1 cellular context compared by ENCODE assay signal in genomic region chr9:131701434-131701781, GRCh38.
A peak's percentile ranks its signal among the peaks of the same experiment; 100 is the strongest.
TF ChIP-seq lines count a peak whose summit lies in the region.

No MANE protein-coding gene starts in this region.

TF ChIP-seq in H1, 55 proteins besides CTCF, POLR2A, EP300 and RAD21:
- TF ChIP-seq SAP30 (IDR thresholded peaks at IDR 0.05; ENCODE audit: insufficient read depth, insufficient replicate concordance, low read length) = no peak
- TF ChIP-seq CEBPB (IDR thresholded peaks at IDR 0.05; ENCODE audit: low read depth, low read length) = peak; percentile 24; the same call in 1 of the 2 replicates
- TF ChIP-seq RNF2 (IDR thresholded peaks at IDR 0.05; ENCODE audit: borderline replicate concordance, low read depth, low read length, missing control alignments, poor library complexity, severe bottlenecking) = no peak
- TF ChIP-seq BRCA1 (IDR thresholded peaks at IDR 0.05; ENCODE audit: low read depth, low read length) = no peak
